ENCODE assay signal across 8 cellular contexts in genomic region chr1:66930823-66931174, GRCh38. TPM values are rescaled to one million over a fixed set of nuclear protein-coding genes. Genes with fewer than 3 reads are reported as not detected.
DNase-seq lines count a peak whose midpoint lies in the region; ATAC-seq and TF ChIP-seq lines count a peak whose summit lies in the region.

No MANE protein-coding gene starts in this region.

- no peaks in the 10 kb centered on the region for H3K27me3 ChIP-seq in left ventricle myocardium inferior (ENCODE audit: low read depth)
- no peaks in the 10 kb centered on the region for H3K27me3 ChIP-seq in lung (ENCODE audit: control insufficient read depth, insufficient read depth)
- no peaks in the 10 kb centered on the region for H3K27me3 ChIP-seq in vagina

- H3K36me3 ChIP-seq in left ventricle myocardium inferior (peaks cover 5% of the 10 kb centered on the region), lung (ENCODE audit: control insufficient read depth in 2 of 2, insufficient read depth in 2 of 2, low read length in 2 of 2) (no peaks in the 10 kb centered on the region), vagina (no peaks in the 10 kb centered on the region)

- in situ Hi-C loops in astrocyte of the spinal cord (cut with HindIII; ENCODE audit: low sequenced_read_pairs): no loop called here

- DNase-seq in left ventricle myocardium inferior: no peak
- no peak for DNase-seq in Right ventricle myocardium superior
- no peak for DNase-seq in astrocyte of the spinal cord (ENCODE audit: low read depth, low spot score)
- no peak for DNase-seq in lung (ENCODE audit: low spot score)
- no peak for DNase-seq in vagina (ENCODE audit: extremely low spot score in 2 of 2)

- ATAC-seq in Right ventricle myocardium superior (ENCODE audit: poor library complexity) (no peak), lung (ENCODE audit: insufficient read depth, low FRiP score) (no peak), HG02970 (IDR thresholded peaks at IDR 0.05; ENCODE audit: low FRiP score, unreplicated experiment) (no peak), GM21786 (IDR thresholded peaks at IDR 0.05; ENCODE audit: unreplicated experiment) (no peak), HG03521 (IDR thresholded peaks at IDR 0.05; ENCODE audit: unreplicated experiment) (no peak)

- H3K9me3 ChIP-seq in left ventricle myocardium inferior (replicated peaks) (no peaks in the 10 kb centered on the region), lung (ENCODE audit: control insufficient read depth in 2 of 2, insufficient read depth in 1 of 2, low read length in 1 of 2) (no peaks in the 10 kb centered on the region), vagina (no peaks in the 10 kb centered on the region)

- H3K4me3 ChIP-seq in left ventricle myocardium inferior (peak overlapping the region; percentile 83), astrocyte of the spinal cord (ENCODE audit: low read depth, low read length) (peak overlapping the region; percentile 81), lung (peak overlapping the region; percentile 82), vagina (peak overlapping the region; percentile 91 to 94)

- TF ChIP-seq CTCF in left ventricle myocardium inferior (IDR thresholded peaks at IDR 0.05; ENCODE audit: borderline replicate concordance) (no peak), astrocyte of the spinal cord (IDR thresholded peaks at IDR 0.05; ENCODE audit: low read depth, low read length) (no peak), lung (IDR thresholded peaks at IDR 0.05; ENCODE audit: control extremely low read depth, extremely low read depth) (no peak), vagina (IDR thresholded peaks at IDR 0.05) (no peak)

- 1% methylated on average over 6 of the region's 6 CpGs for WGBS in lung, 2 donors

- peak overlapping the region; percentile 95 for H3K27ac ChIP-seq in left ventricle myocardium inferior (replicated peaks)
- H3K27ac ChIP-seq in lung (ENCODE audit: low read depth in 1 of 2, low read length in 1 of 2): peak overlapping the region; percentile 98
- peak overlapping the region; percentile 97 for H3K27ac ChIP-seq in vagina

- H3K4me1 ChIP-seq in left ventricle myocardium inferior: peaks cover 80% of the 10 kb centered on the region
- peaks cover 2 to 13% of the 10 kb centered on the region in 2 donors for H3K4me1 ChIP-seq in lung (ENCODE audit: control insufficient read depth in 2 of 2, insufficient read depth in 2 of 2, low read length in 2 of 2)
- peaks cover 56% of the 10 kb centered on the region for H3K4me1 ChIP-seq in vagina

- intact Hi-C loops in left ventricle myocardium inferior (cut with micrococcal nuclease): no loop called here
- intact Hi-C loops in Right ventricle myocardium superior (cut with DNase I): no loop called here
- intact Hi-C loops in vagina (cut with DNase I): no loop called here

- no peak for TF ChIP-seq POLR2A in vagina (IDR thresholded peaks at IDR 0.05)

RNA-seq across cellular contexts. Expression of gene MIER1, which starts 6.0 kb away (rescaled TPM):
- total RNA-seq in left ventricle myocardium inferior (18.1 TPM), Right ventricle myocardium superior (15.2 TPM), lung (10 to 100 TPM; 28.6 to 42.4 TPM), vagina (39.5 TPM)
- 10 to 100 TPM; 12.6 to 14.4 TPM for polyA plus RNA-seq in lung

RNA-seq across cellular contexts. Expression of gene DNAI4, which starts 6.1 kb away (rescaled TPM):
- total RNA-seq in left ventricle myocardium inferior: 17.9 TPM
- total RNA-seq in Right ventricle myocardium superior: 13.5 TPM
- total RNA-seq in lung: 10 to 100 TPM; 24.8 to 61.1 TPM
- polyA plus RNA-seq in lung: 1 to 10 TPM; 4.4 to 6.3 TPM
- 10.3 TPM for total RNA-seq in vagina
